Comparison of ENCODE assay signal across 8 cellular contexts in the genomic region with DNA sequence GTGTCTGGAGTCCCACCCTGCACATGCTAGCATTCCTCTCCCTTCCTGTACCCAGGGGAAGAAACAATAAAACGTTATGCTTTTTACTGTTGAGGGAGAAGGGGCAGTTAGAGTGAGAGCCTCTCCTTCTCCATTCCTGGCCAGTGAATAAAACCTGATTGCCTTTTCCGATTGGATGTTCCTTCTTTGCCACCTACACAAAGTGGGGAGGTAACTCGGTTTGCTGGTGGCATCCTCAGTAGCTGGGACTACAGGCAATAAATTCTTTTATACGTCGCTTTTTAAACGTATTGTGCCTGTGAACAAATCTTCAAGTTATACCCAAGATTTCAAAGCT. TPM values are rescaled to one million over a fixed set of nuclear protein-coding genes. Genes with fewer than 3 reads are reported as not detected.
A peak's percentile ranks its signal among the peaks of the same experiment; 100 is the strongest.
DNase-seq lines count a peak whose midpoint lies in the region; ATAC-seq and TF ChIP-seq lines count a peak whose summit lies in the region.

No MANE protein-coding gene starts in this region.

- no peak for ATAC-seq in psoas muscle

- TF ChIP-seq CTCF in GM06990 (IDR thresholded peaks at IDR 0.05; ENCODE audit: insufficient read depth, low read length, poor library complexity, severe bottlenecking) = no peak
- TF ChIP-seq CTCF in esophagus squamous epithelium (IDR thresholded peaks at IDR 0.05) = no peak
- TF ChIP-seq CTCF in psoas muscle (IDR thresholded peaks at IDR 0.05) = no peak

- H3K27me3 ChIP-seq in GM06990 (replicated peaks; ENCODE audit: control insufficient read depth, insufficient read depth, low read length) = no peaks in the 10 kb centered on the region
- no peaks in the 10 kb centered on the region for H3K27me3 ChIP-seq in SJCRH30
- H3K27me3 ChIP-seq in esophagus squamous epithelium = peaks cover 0 to 3% (median 0%) of the 10 kb centered on the region in 4 donors
- peaks cover 0 to 30% (median 2%) of the 10 kb centered on the region in 3 donors for H3K27me3 ChIP-seq in psoas muscle (ENCODE audit: insufficient read depth in 3 of 3, low read length in 2 of 3)

- H3K27ac ChIP-seq in SJCRH30 (peak overlapping the region; percentile 39), esophagus squamous epithelium (peak overlapping the region; percentile 65 to 89 (median 84)), psoas muscle (peak overlapping the region; percentile 89)

- H3K9me3 ChIP-seq in SJCRH30 (replicated peaks) = no peaks in the 10 kb centered on the region
- H3K9me3 ChIP-seq in esophagus squamous epithelium = no peaks in the 10 kb centered on the region
- no peaks in the 10 kb centered on the region for H3K9me3 ChIP-seq in psoas muscle

- DNase-seq in GM06990 (ENCODE audit: extremely low read depth, insufficient read length) (no peak), SJCRH30 (peak in 1 of 2 experiments; percentile 38), esophagus squamous epithelium (lab: John Stamatoyannopoulos, UW) (no peak), psoas muscle (no peak), globus pallidus (ENCODE audit: low spot score) (no peak), NCI-H82 (lab: John Stamatoyannopoulos, UW) (no peak), 8988T (no peak), NCI-H187 (lab: John Stamatoyannopoulos, UW) (no peak)

- TF ChIP-seq POLR2A in esophagus squamous epithelium (IDR thresholded peaks at IDR 0.05) = no peak

- 34 to 37% methylated on average over 6 of the region's 6 CpGs for WGBS in esophagus squamous epithelium, 2 donors
- 21 to 29% (median 25%) methylated on average over 6 of the region's 6 CpGs for WGBS in psoas muscle, 3 donors

- peaks cover 5% of the 10 kb centered on the region for H3K4me1 ChIP-seq in SJCRH30
- peaks cover 4 to 33% (median 5%) of the 10 kb centered on the region in 3 donors for H3K4me1 ChIP-seq in esophagus squamous epithelium
- H3K4me1 ChIP-seq in psoas muscle = peaks cover 5% of the 10 kb centered on the region

- intact Hi-C loops in esophagus squamous epithelium (cut with DNase I) (no loop called here), psoas muscle (cut with DNase I) (no loop called here)

- H3K36me3 ChIP-seq in GM06990 (ENCODE audit: control insufficient read depth, insufficient read depth, low read length) (no peaks in the 10 kb centered on the region; the same call in none of the 2 replicates), SJCRH30 (no peaks in the 10 kb centered on the region), esophagus squamous epithelium (peaks cover 0 to 32% (median 0%) of the 10 kb centered on the region in 3 donors), psoas muscle (ENCODE audit: insufficient read depth in 1 of 2, low read depth in 1 of 2) (peaks cover 0 to 11% of the 10 kb centered on the region in 2 donors)

- peak overlapping the region; percentile 72 for H3K4me3 ChIP-seq in GM06990 (replicated peaks; ENCODE audit: low read depth, low read length)
- H3K4me3 ChIP-seq in SJCRH30 = peak overlapping the region; percentile 68
- peak overlapping the region; percentile 24 to 84 (median 78) for H3K4me3 ChIP-seq in esophagus squamous epithelium
- H3K4me3 ChIP-seq in psoas muscle = peak overlapping the region; percentile 95

RNA-seq across cellular contexts. Expression of a gene that starts 0.7 kb away (rescaled TPM):
- total RNA-seq in SJCRH30 (2014; rRNA removed; shearing (Covaris generic)) = 34.4 and 41.2 TPM in 2 replicates
- total RNA-seq in esophagus squamous epithelium = 10 to 100 TPM; 54.0 to 96.3 (median 61.7) TPM
- total RNA-seq in psoas muscle = 10 to 100 TPM; 15.6 to 23.7 (median 18.9) TPM
- polyA plus RNA-seq in psoas muscle = 10 to 100 TPM; 29.4 to 79.7 (median 43.1) TPM

RNA-seq across cellular contexts. Expression of a gene that starts 13.7 kb away (rescaled TPM):
- 19.9 and 20.6 TPM in 2 replicates for total RNA-seq in SJCRH30 (2014; rRNA removed; shearing (Covaris generic))
- total RNA-seq in esophagus squamous epithelium (10 to 100 TPM in 3 of 4 donors, 1 to 10 TPM in 1; 4.1 to 66.8 (median 31.0) TPM), psoas muscle (10 to 100 TPM; 18.3 to 47.7 (median 33.5) TPM)
- polyA plus RNA-seq in psoas muscle = 10 to 100 TPM; 29.8 to 40.8 (median 34.4) TPM

RNA-seq across cellular contexts. Expression of a gene that starts 25.1 kb away (rescaled TPM):
- not detected in 2 replicates for total RNA-seq in SJCRH30 (2014; rRNA removed; shearing (Covaris generic))
- total RNA-seq in esophagus squamous epithelium (not detected), psoas muscle (under 1 TPM in 1 of 4 donors, not detected in 3; 0.51 TPM)
- under 1 TPM in 1 of 3 donors, not detected in 2; 0.13 TPM for polyA plus RNA-seq in psoas muscle

RNA-seq across cellular contexts. Expression of a gene that starts 29.3 kb away (rescaled TPM):
- 0.10 TPM in 1 of 2 replicates, not detected in the other for total RNA-seq in SJCRH30 (2014; rRNA removed; shearing (Covaris generic))
- total RNA-seq in esophagus squamous epithelium (under 1 TPM in 2 of 4 donors, not detected in 2; 0.19 to 0.26 TPM), psoas muscle (under 1 TPM in 1 of 4 donors, not detected in 3; 0.39 TPM)
- polyA plus RNA-seq in psoas muscle = under 1 TPM in 2 of 3 donors, not detected in 1; 0.04 to 0.25 TPM

RNA-seq across cellular contexts. Expression of a gene that starts 41.6 kb away (rescaled TPM):
- total RNA-seq in SJCRH30 (2014; rRNA removed; shearing (Covaris generic)) = not detected in 2 replicates
- total RNA-seq in esophagus squamous epithelium = not detected
- 1 to 10 TPM in 1 of 4 donors, under 1 TPM in 3; 0.43 to 1.0 (median 0.72) TPM for total RNA-seq in psoas muscle
- polyA plus RNA-seq in psoas muscle = under 1 TPM in 2 of 3 donors, not detected in 1; 0.14 to 0.64 TPM

Comparison
In these comparisons a context has a peak if more than half of its experiments do, and no peak if none do; other contexts are left out.
1. H3K27ac ChIP-seq: peak in every context shown above with its lines; median percentile 89 in psoas muscle; 84 in esophagus squamous epithelium; 39 in SJCRH30.